In the genomic region with DNA sequence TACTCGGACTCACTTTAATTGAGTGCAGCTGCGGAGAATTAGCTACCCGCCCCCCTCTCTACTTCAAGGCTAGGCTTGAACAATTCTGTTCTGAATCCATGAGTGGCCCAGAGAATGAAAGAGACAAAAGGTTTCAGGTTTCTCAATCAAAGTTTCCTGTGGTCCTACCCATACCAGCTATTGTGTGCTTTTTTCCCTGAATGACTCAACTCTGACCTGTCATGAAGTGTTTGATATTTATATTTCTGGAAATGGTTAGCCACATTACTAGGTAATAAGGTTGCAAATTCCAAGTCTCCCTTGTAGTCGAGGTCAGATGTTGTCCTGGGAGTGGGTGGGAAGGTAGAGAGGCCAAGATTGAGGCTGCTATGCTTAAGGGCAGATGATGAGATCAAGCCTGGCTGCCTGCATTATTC, we compare ENCODE assay signal across 8 cellular contexts.
DNase-seq lines count a peak whose midpoint lies in the region; ATAC-seq, FAIRE-seq and TF ChIP-seq lines count a peak whose summit lies in the region.

No MANE protein-coding gene starts in this region.

- H4K20me1 ChIP-seq in keratinocyte (ENCODE audit: control insufficient read depth, extremely low read depth, insufficient read depth, low read length), result no peaks in the 10 kb centered on the region

- H3K9me3 ChIP-seq in keratinocyte (ENCODE audit: control insufficient read depth, low read depth, low read length) (peaks cover 2% of the 10 kb centered on the region), small intestine (ENCODE audit: control insufficient read depth, low read depth) (no peaks in the 10 kb centered on the region)

- H3K4me2 ChIP-seq in keratinocyte (ENCODE audit: control insufficient read depth, extremely low read depth, insufficient read depth, low read depth, low read length), result peak overlapping the region; percentile 35

- H3K4me1 ChIP-seq in keratinocyte (ENCODE audit: control insufficient read depth, extremely low read depth, insufficient read depth, low read length), result peaks cover 41% of the 10 kb centered on the region
- H3K4me1 ChIP-seq in small intestine (ENCODE audit: control insufficient read depth in 2 of 2, insufficient read depth in 1 of 2, low read depth in 1 of 2, low read length in 1 of 2), result peaks cover 0 to 5% of the 10 kb centered on the region in 2 donors

- H3K27me3 ChIP-seq in keratinocyte (ENCODE audit: control insufficient read depth, extremely low read depth, insufficient read depth, low read length), result no peaks in the 10 kb centered on the region
- H3K27me3 ChIP-seq in small intestine (ENCODE audit: control insufficient read depth in 2 of 2, insufficient read depth in 2 of 2, low read length in 2 of 2), result no peaks in the 10 kb centered on the region

- dilution Hi-C loops in keratinocyte (cut with MboI; ENCODE audit: extremely low pct_ligation_motif_present, low sequenced_read_pairs), result no loop called here

- ATAC-seq in GM21447 (IDR thresholded peaks at IDR 0.05; ENCODE audit: unreplicated experiment), result peak; percentile 63
- peak; percentile 56 for ATAC-seq in HG03575 (IDR thresholded peaks at IDR 0.05; ENCODE audit: extremely low read depth, insufficient number of reproducible peaks, low FRiP score, unreplicated experiment)
- ATAC-seq in SK-N-SH treated with all-trans-retinoic acid at 6 μM for 48 hours, result peak; percentile 92

- peak; percentile 87 for FAIRE-seq in keratinocyte (lab: Jason Lieb, UNC)
- no peak for FAIRE-seq in small intestine (lab: Jason Lieb, UNC)

- H3K27ac ChIP-seq in keratinocyte (ENCODE audit: control insufficient read depth, insufficient read depth, low read length) (peak overlapping the region; percentile 59), small intestine (ENCODE audit: low read depth in 1 of 2, low read length in 1 of 2) (no peak overlapping the region)

- peak overlapping the region; percentile 22 for H3K9ac ChIP-seq in keratinocyte (ENCODE audit: control insufficient read depth, extremely low read depth, insufficient read depth, low read length)

- no peak overlapping the region for H2AFZ ChIP-seq in keratinocyte (ENCODE audit: control insufficient read depth, low read length)

- DNase-seq in Daoy (ENCODE audit: low read depth), result peak; percentile 91
- DNase-seq in keratinocyte (ENCODE audit: low read depth, low spot score), result peak; percentile 75
- DNase-seq in ecto neural progenitor cell (ENCODE audit: low spot score), result no peak
- no peak for DNase-seq in KBM-7
- no peak for DNase-seq in small intestine

- in situ Hi-C loops in KBM-7 (cut with MboI; ENCODE audit: low pct_unique_long_range_greater_than_20kb, low sequenced_read_pairs), result no loop called here

- no peak for TF ChIP-seq CTCF in keratinocyte (optimal IDR thresholded peaks at IDR 0.05 in 1 of 3, IDR thresholded peaks at IDR 0.05 in 1 of 3, conservative IDR thresholded peaks at IDR 0.05 in 1 of 3; ENCODE audit: extremely low read depth in 1 of 3, insufficient read depth in 2 of 3, low read length in 3 of 3)

- 69 to 70% (median 69%) methylated on average over 4 of the region's 4 CpGs for WGBS in small intestine, 3 donors

- H3K36me3 ChIP-seq in keratinocyte (ENCODE audit: control insufficient read depth in 2 of 2, extremely low read depth in 1 of 2, insufficient read depth in 2 of 2, low read length in 2 of 2), result no peaks in the 10 kb centered on the region
- H3K36me3 ChIP-seq in small intestine (ENCODE audit: control insufficient read depth in 2 of 2, insufficient read depth in 2 of 2, low read length in 2 of 2), result no peaks in the 10 kb centered on the region

- H3K79me2 ChIP-seq in keratinocyte (ENCODE audit: control insufficient read depth, insufficient read depth, low read length), result no peaks in the 10 kb centered on the region

- no peak overlapping the region for H3K4me3 ChIP-seq in keratinocyte (ENCODE audit: control insufficient read depth in 2 of 3, extremely low read depth in 1 of 3, insufficient read depth in 2 of 3, low read depth in 1 of 3, low read length in 3 of 3)
- no peak overlapping the region for H3K4me3 ChIP-seq in small intestine (ENCODE audit: low read depth in 1 of 2, low read length in 2 of 2)

- no peaks in the 10 kb centered on the region for H3K9me1 ChIP-seq in keratinocyte (ENCODE audit: control insufficient read depth, extremely low read depth, insufficient read depth, low read length)

TF ChIP-seq in SK-N-SH treated with all-trans-retinoic acid at 6 μM for 48 hours, 23 proteins besides CTCF, POLR2A, EP300 and RAD21 (continues in another document):
- TF ChIP-seq, protein P1, sequence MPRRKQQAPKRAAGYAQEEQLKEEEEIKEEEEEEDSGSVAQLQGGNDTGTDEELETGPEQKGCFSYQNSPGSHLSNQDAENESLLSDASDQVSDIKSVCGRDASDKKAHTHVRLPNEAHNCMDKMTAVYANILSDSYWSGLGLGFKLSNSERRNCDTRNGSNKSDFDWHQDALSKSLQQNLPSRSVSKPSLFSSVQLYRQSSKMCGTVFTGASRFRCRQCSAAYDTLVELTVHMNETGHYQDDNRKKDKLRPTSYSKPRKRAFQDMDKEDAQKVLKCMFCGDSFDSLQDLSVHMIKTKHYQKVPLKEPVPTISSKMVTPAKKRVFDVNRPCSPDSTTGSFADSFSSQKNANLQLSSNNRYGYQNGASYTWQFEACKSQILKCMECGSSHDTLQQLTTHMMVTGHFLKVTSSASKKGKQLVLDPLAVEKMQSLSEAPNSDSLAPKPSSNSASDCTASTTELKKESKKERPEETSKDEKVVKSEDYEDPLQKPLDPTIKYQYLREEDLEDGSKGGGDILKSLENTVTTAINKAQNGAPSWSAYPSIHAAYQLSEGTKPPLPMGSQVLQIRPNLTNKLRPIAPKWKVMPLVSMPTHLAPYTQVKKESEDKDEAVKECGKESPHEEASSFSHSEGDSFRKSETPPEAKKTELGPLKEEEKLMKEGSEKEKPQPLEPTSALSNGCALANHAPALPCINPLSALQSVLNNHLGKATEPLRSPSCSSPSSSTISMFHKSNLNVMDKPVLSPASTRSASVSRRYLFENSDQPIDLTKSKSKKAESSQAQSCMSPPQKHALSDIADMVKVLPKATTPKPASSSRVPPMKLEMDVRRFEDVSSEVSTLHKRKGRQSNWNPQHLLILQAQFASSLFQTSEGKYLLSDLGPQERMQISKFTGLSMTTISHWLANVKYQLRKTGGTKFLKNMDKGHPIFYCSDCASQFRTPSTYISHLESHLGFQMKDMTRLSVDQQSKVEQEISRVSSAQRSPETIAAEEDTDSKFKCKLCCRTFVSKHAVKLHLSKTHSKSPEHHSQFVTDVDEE (CRISPR knock-in tag; IDR thresholded peaks at IDR 0.05), result no peak
- TF ChIP-seq, protein P2, sequence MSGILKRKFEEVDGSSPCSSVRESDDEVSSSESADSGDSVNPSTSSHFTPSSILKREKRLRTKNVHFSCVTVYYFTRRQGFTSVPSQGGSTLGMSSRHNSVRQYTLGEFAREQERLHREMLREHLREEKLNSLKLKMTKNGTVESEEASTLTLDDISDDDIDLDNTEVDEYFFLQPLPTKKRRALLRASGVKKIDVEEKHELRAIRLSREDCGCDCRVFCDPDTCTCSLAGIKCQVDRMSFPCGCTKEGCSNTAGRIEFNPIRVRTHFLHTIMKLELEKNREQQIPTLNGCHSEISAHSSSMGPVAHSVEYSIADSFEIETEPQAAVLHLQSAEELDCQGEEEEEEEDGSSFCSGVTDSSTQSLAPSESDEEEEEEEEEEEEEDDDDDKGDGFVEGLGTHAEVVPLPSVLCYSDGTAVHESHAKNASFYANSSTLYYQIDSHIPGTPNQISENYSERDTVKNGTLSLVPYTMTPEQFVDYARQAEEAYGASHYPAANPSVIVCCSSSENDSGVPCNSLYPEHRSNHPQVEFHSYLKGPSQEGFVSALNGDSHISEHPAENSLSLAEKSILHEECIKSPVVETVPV (CRISPR knock-in tag; IDR thresholded peaks at IDR 0.05), result no peak
- TF ChIP-seq ZFP30 (CRISPR knock-in tag; IDR thresholded peaks at IDR 0.05), result no peak
- no peak for TF ChIP-seq ZNF70 (CRISPR knock-in tag; IDR thresholded peaks at IDR 0.05)
- TF ChIP-seq CSDC2 (CRISPR knock-in tag; IDR thresholded peaks at IDR 0.05), result peak; percentile 85; the same call in 1 of the 2 replicates
- TF ChIP-seq, protein P3, sequence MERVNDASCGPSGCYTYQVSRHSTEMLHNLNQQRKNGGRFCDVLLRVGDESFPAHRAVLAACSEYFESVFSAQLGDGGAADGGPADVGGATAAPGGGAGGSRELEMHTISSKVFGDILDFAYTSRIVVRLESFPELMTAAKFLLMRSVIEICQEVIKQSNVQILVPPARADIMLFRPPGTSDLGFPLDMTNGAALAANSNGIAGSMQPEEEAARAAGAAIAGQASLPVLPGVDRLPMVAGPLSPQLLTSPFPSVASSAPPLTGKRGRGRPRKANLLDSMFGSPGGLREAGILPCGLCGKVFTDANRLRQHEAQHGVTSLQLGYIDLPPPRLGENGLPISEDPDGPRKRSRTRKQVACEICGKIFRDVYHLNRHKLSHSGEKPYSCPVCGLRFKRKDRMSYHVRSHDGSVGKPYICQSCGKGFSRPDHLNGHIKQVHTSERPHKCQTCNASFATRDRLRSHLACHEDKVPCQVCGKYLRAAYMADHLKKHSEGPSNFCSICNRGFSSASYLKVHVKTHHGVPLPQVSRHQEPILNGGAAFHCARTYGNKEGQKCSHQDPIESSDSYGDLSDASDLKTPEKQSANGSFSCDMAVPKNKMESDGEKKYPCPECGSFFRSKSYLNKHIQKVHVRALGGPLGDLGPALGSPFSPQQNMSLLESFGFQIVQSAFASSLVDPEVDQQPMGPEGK (CRISPR knock-in tag; IDR thresholded peaks at IDR 0.05; ENCODE audit: borderline replicate concordance), result peak; percentile 73; the same call in 1 of the 2 replicates
- TF ChIP-seq TOX (CRISPR knock-in tag; IDR thresholded peaks at IDR 0.05; ENCODE audit: borderline replicate concordance), result no peak
- peak; percentile 79 for TF ChIP-seq ISL1 (CRISPR knock-in tag; IDR thresholded peaks at IDR 0.05)
- TF ChIP-seq RARB (CRISPR knock-in tag; IDR thresholded peaks at IDR 0.05), result peak; percentile 50; the same call in 1 of the 2 replicates
- TF ChIP-seq ESRRG (CRISPR knock-in tag; IDR thresholded peaks at IDR 0.05), result no peak
- TF ChIP-seq, protein P4, sequence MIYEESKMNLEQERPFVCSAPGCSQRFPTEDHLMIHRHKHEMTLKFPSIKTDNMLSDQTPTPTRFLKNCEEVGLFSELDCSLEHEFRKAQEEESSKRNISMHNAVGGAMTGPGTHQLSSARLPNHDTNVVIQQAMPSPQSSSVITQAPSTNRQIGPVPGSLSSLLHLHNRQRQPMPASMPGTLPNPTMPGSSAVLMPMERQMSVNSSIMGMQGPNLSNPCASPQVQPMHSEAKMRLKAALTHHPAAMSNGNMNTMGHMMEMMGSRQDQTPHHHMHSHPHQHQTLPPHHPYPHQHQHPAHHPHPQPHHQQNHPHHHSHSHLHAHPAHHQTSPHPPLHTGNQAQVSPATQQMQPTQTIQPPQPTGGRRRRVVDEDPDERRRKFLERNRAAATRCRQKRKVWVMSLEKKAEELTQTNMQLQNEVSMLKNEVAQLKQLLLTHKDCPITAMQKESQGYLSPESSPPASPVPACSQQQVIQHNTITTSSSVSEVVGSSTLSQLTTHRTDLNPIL (CRISPR knock-in tag; IDR thresholded peaks at IDR 0.05; ENCODE audit: low read depth), result 0 out of 2 replicates have a peak, but pooled peaks have one; percentile 24
- TF ChIP-seq GLIS3 (CRISPR knock-in tag; IDR thresholded peaks at IDR 0.05), result no peak
- TF ChIP-seq ZC3H10 (CRISPR knock-in tag; IDR thresholded peaks at IDR 0.05), result no peak

Comparison
In these comparisons a context has a peak if more than half of its experiments do, and no peak if none do; other contexts are left out.
1. DNase-seq: peak in Daoy (single experiment) and keratinocyte (single experiment); none in ecto neural progenitor cell (single experiment), KBM-7 (single experiment) and small intestine (single experiment).
2. Peak in every context shown above with its lines, with median percentiles within 50 percentile points of each other: ATAC-seq.